17 cellular contexts compared by ENCODE assay signal in genomic region chr1:16071614-16072013, GRCh38. TPM values are rescaled to one million over a fixed set of nuclear protein-coding genes. Genes with fewer than 3 reads are reported as not detected.
A peak's percentile ranks its signal among the peaks of the same experiment; 100 is the strongest.
DNase-seq lines count a peak whose midpoint lies in the region; ATAC-seq and TF ChIP-seq lines count a peak whose summit lies in the region.
"Had no signal": no experiment of that assay in that cellular context is flagged by ENCODE, and none has a peak within 500 bp of the region (broad histone marks: within the 10 kb centered on the region; RNA-seq: fewer than 3 reads in every experiment).

No MANE protein-coding gene starts in this region.

- H3K27ac ChIP-seq in CD4-positive, alpha-beta T cell (ENCODE audit: low read depth, low read length) = no peak overlapping the region
- H3K27ac ChIP-seq: C4-2B had no signal

- intact Hi-C loops in CD4-positive, alpha-beta T cell (cut with DNase I, micrococcal nuclease) = no loop called here

- no peak for ATAC-seq in CD4-positive, alpha-beta T cell (ENCODE audit: poor library complexity)
- ATAC-seq in WTC11 (no peak), GM21528 (IDR thresholded peaks at IDR 0.05; ENCODE audit: low FRiP score, unreplicated experiment) (no peak)

- no peaks in the 10 kb centered on the region for H3K36me3 Mint-ChIP-seq in CD4-positive, alpha-beta T cell (ENCODE audit: low read depth)
- no peaks in the 10 kb centered on the region for H3K36me3 Mint-ChIP-seq in WTC11
- no peaks in the 10 kb centered on the region for H3K36me3 Mint-ChIP-seq in nephron (ENCODE audit: low read depth)
- no peaks in the 10 kb centered on the region for H3K36me3 Mint-ChIP-seq in type B pancreatic cell
- H3K36me3 Mint-ChIP-seq: CD8-positive, alpha-beta memory T cell had no signal

- peak overlapping the region; percentile 62 for H3K4me3 Mint-ChIP-seq in CD4-positive, alpha-beta T cell
- H3K4me3 Mint-ChIP-seq in WTC11 (0 out of 2 replicates have a peak overlapping the region, but pooled peaks have one; percentile 48), nephron (peak overlapping the region; percentile 15 to 58 (median 51)), type B pancreatic cell (peak overlapping the region; percentile 58)
- H3K4me3 Mint-ChIP-seq: GM23338, HFFc6 had no signal

- no peak for DNase-seq in CD4-positive, alpha-beta T cell
- no peak for DNase-seq in WTC11 (ENCODE audit: low spot score)
- DNase-seq in type B pancreatic cell (ENCODE audit: extremely low spot score, unreplicated experiment) = no peak
- no peak for DNase-seq in iPS-NIHi7 (ENCODE audit: extremely low spot score)
- no peak for DNase-seq in NCI-H128 (lab: John Stamatoyannopoulos, UW; ENCODE audit: unreplicated experiment)
- DNase-seq: BE2C; Caco-2; CD8-positive, alpha-beta memory T cell; GF-D8; H9; HFFc6 had no signal

- no peak overlapping the region for H3K27ac Mint-ChIP-seq in CD4-positive, alpha-beta T cell
- H3K27ac Mint-ChIP-seq in WTC11 (no peak overlapping the region), nephron (peak overlapping the region in 1 of 3 experiments; percentile 66), type B pancreatic cell (no peak overlapping the region)
- H3K27ac Mint-ChIP-seq: CD8-positive, alpha-beta memory T cell; GM23338; H9; HFFc6; IgD-negative memory B cell had no signal

- TF ChIP-seq CTCF in CD4-positive, alpha-beta T cell (IDR thresholded peaks at IDR 0.05) = no peak
- TF ChIP-seq CTCF in WTC11 (IDR thresholded peaks at IDR 0.05) (no peak), nephron (IDR thresholded peaks at IDR 0.05; ENCODE audit: unreplicated experiment in 3 of 3) (no peak), type B pancreatic cell (conservative IDR thresholded peaks at IDR 0.05) (no peak)

- no peaks in the 10 kb centered on the region for H3K9me3 Mint-ChIP-seq in CD4-positive, alpha-beta T cell
- H3K9me3 Mint-ChIP-seq in WTC11 (no peaks in the 10 kb centered on the region), nephron (peaks cover 3% of the 10 kb centered on the region), type B pancreatic cell (no peaks in the 10 kb centered on the region)
- H3K9me3 Mint-ChIP-seq: CD8-positive, alpha-beta memory T cell; GM23338; H9; HFFc6; IgD-negative memory B cell had no signal

- peaks cover 9% of the 10 kb centered on the region for H3K27me3 ChIP-seq in CD4-positive, alpha-beta T cell (ENCODE audit: control insufficient read depth, insufficient read depth, low read length)
- H3K27me3 ChIP-seq: BE2C had no signal

- H3K4me1 Mint-ChIP-seq in CD4-positive, alpha-beta T cell (ENCODE audit: low read depth) = peaks cover 25% of the 10 kb centered on the region
- peaks cover 15% of the 10 kb centered on the region for H3K4me1 Mint-ChIP-seq in WTC11
- peaks cover 12% of the 10 kb centered on the region for H3K4me1 Mint-ChIP-seq in nephron
- peaks cover 15% of the 10 kb centered on the region for H3K4me1 Mint-ChIP-seq in type B pancreatic cell (ENCODE audit: unreplicated experiment)

- peaks cover 23% of the 10 kb centered on the region for H3K27me3 Mint-ChIP-seq in CD4-positive, alpha-beta T cell
- H3K27me3 Mint-ChIP-seq in WTC11 (ENCODE audit: low read depth) (peaks cover 45% of the 10 kb centered on the region), nephron (ENCODE audit: low read depth) (peaks cover 30% of the 10 kb centered on the region), type B pancreatic cell (peaks cover 13% of the 10 kb centered on the region)

- POLR2A ChIA-PET in CD4-positive, alpha-beta T cell (lab: Charles Lee) = no interaction called here
- POLR2A ChIA-PET in WTC11 (lab: Charles Lee) = no interaction called here

- CTCF ChIA-PET in CD4-positive, alpha-beta T cell (lab: Charles Lee) = interaction anchor here (1.2 kb wide), 1 partner anchor 116 kb away, joined by 3 read pairs; no protein-coding TSS in a partner anchor
- CTCF ChIA-PET in WTC11 (lab: Charles Lee) = interaction anchor here (0.9 to 3.4 kb wide), 5 partner anchors 11 to 280 kb away, joined by 3 to 43 read pairs (median 7); no protein-coding TSS in a partner anchor

- H3K9me3 ChIP-seq in CD4-positive, alpha-beta T cell (ENCODE audit: control insufficient read depth, low read length) = no peaks in the 10 kb centered on the region
- H3K9me3 ChIP-seq: BE2C, Caco-2 had no signal

TF ChIP-seq in WTC11, 78 proteins besides CTCF, POLR2A, EP300 and RAD21 (continues in another document):
- no peak for TF ChIP-seq JUN (CRISPR knock-in tag; IDR thresholded peaks at IDR 0.05)
- TF ChIP-seq TP53 (CRISPR knock-in tag; IDR thresholded peaks at IDR 0.05) = no peak
- no peak for TF ChIP-seq GRHL2 (CRISPR knock-in tag; IDR thresholded peaks at IDR 0.05; ENCODE audit: insufficient replicate concordance, severe bottlenecking)
- TF ChIP-seq RORB (CRISPR knock-in tag; IDR thresholded peaks at IDR 0.05) = no peak
- no peak for TF ChIP-seq ZSCAN18 (CRISPR knock-in tag; IDR thresholded peaks at IDR 0.05)
- no peak for TF ChIP-seq CDX4 (CRISPR knock-in tag; IDR thresholded peaks at IDR 0.05; ENCODE audit: borderline replicate concordance)
- no peak for TF ChIP-seq EMX1 (CRISPR knock-in tag; IDR thresholded peaks at IDR 0.05)
- no peak for TF ChIP-seq ZNF416 (CRISPR knock-in tag; IDR thresholded peaks at IDR 0.05)
- no peak for TF ChIP-seq HMGXB4 (CRISPR knock-in tag; IDR thresholded peaks at IDR 0.05)
- no peak for TF ChIP-seq SMAD4 (CRISPR knock-in tag; IDR thresholded peaks at IDR 0.05)
- no peak for TF ChIP-seq CREM (CRISPR knock-in tag; IDR thresholded peaks at IDR 0.05)
- TF ChIP-seq ZBTB43 (CRISPR knock-in tag; IDR thresholded peaks at IDR 0.05) = no peak
- TF ChIP-seq FOXK1 (CRISPR knock-in tag; IDR thresholded peaks at IDR 0.05) = no peak
- TF ChIP-seq ZNF512 (CRISPR knock-in tag; IDR thresholded peaks at IDR 0.05; ENCODE audit: borderline replicate concordance) = no peak

RNA-seq across cellular contexts. Expression of gene FAM131C, which starts 1.8 kb away (rescaled TPM):
- not detected for total RNA-seq in CD4-positive, alpha-beta T cell
- total RNA-seq in WTC11 (2021) = 1.4 to 2.0 TPM (median 1.8 TPM) in 3 replicates
- total RNA-seq in type B pancreatic cell (ENCODE audit: low replicate concordance) = 1.4 and 3.1 TPM in 2 replicates

RNA-seq across cellular contexts. Expression of gene CLCNKB, which starts 28.0 kb away (rescaled TPM):
- not detected for total RNA-seq in CD4-positive, alpha-beta T cell
- total RNA-seq in WTC11 (2021) (1.8 to 3.1 TPM (median 2.5 TPM) in 3 replicates), type B pancreatic cell (ENCODE audit: low replicate concordance) (0.95 and 1.6 TPM in 2 replicates)
- total RNA-seq: Caco-2; CD8-positive, alpha-beta memory T cell; HT1080 had no signal

RNA-seq across cellular contexts. Expression of gene CLCNKA, which starts 49.8 kb away (rescaled TPM):
- not detected for total RNA-seq in CD4-positive, alpha-beta T cell
- total RNA-seq in WTC11 (2021) = 1.5 to 2.7 TPM (median 2.7 TPM) in 3 replicates
- 0.38 and 1.6 TPM in 2 replicates for total RNA-seq in type B pancreatic cell (ENCODE audit: low replicate concordance)
- total RNA-seq: Caco-2; CD8-positive, alpha-beta memory T cell; HFFc6; HT1080 had no signal

RNA-seq across cellular contexts. Expression of gene HSPB7, which starts 53.8 kb away (rescaled TPM):
- total RNA-seq in CD4-positive, alpha-beta T cell = not detected
- total RNA-seq in WTC11 (2021) (0.11 to 0.23 TPM (median 0.21 TPM) in 3 replicates), type B pancreatic cell (ENCODE audit: low replicate concordance) (0.48 and 0.64 TPM in 2 replicates)
- total RNA-seq: Caco-2; CD8-positive, alpha-beta memory T cell; GM23338; H9; HT1080 had no signal
